Comparison of ENCODE assay signal across 7 cellular contexts in the genomic region with DNA sequence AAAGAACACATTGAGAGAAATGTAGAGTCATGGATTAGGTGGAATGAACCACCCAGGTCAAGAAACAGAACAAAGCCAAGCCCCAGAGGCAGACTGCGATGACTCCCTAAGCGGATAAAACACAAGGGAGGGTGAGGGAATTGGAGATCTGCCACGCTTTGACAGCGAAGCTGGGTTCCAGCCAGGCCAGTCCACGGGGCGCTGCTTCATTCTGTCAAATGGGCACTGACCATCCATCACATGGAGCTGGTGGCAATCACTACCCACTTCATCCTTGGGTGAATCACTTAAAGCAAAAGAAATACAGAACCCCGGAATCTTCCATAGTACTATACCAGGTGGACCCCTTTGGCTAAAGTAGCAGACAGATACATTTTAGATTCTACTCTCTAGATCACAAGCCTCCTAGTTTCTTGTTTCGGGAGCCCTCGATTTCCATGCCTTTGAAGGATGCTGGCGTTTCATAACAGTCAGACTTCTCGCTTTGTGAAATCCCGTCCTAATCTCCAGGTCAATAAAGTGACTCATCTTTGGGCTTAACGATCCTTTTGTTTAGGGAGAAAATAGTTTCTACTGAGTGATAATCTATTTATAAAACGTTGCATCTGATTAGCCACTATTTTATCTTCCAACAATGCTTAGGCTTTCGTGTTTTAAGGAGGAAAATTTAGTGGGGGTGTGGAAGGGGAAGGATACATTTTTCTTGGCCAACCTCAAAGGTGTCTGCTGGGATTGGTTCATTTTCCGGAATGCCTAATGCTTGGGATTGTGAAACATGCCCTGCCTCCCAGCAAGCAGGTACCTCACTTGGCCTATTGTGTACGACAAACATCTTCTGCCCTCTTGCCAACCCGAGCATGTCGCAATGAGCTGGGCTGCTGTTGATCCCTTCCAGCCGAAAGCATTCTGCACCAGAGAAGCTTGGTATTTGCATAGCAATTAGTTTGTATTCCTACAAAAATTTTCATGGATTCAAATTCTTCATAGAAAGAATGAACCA. TPM values are rescaled to one million over a fixed set of nuclear protein-coding genes. Genes with fewer than 3 reads are reported as not detected.
DNase-seq lines count a peak whose midpoint lies in the region; ATAC-seq and TF ChIP-seq lines count a peak whose summit lies in the region.

No MANE protein-coding gene starts in this region.

- peaks cover 8 to 32% of the 10 kb centered on the region in 2 donors for H3K4me1 ChIP-seq in adrenal gland (replicated peaks in 1 of 2)

- no peaks in the 10 kb centered on the region for H3K27me3 ChIP-seq in adrenal gland

- no peak for TF ChIP-seq POLR2A in adrenal gland (IDR thresholded peaks at IDR 0.05)

- H3K4me3 ChIP-seq in adrenal gland: no peak overlapping the region

- DNase-seq in M059J (ENCODE audit: low read depth) (peak; percentile 20), adrenal gland (peak in 6 of 7 donors; percentile 33 to 69 (median 52)), hypothalamus (lab: John Stamatoyannopoulos, UW) (peak in 35 of 51 donors; percentile 30 to 86 (median 63)), superior temporal gyrus (ENCODE audit: extremely low spot score) (peak; percentile 95)
- no peak for DNase-seq in activated CD4-positive, alpha-beta T cell treated with anti-CD3 and anti-CD28 coated beads, Interleukin-2, amount 50 U/mL, for 1 hour

- H3K36me3 ChIP-seq in adrenal gland (replicated peaks in 1 of 2): no peaks in the 10 kb centered on the region

- ATAC-seq in HG03280 (IDR thresholded peaks at IDR 0.05; ENCODE audit: unreplicated experiment): no peak
- no peak for ATAC-seq in HG03442 (IDR thresholded peaks at IDR 0.05; ENCODE audit: unreplicated experiment)

- no peak for TF ChIP-seq CTCF in adrenal gland (IDR thresholded peaks at IDR 0.05)

- intact Hi-C loops in adrenal gland (cut with DNase I): no loop called here

- WGBS in adrenal gland, 4 donors: 57 to 64% (median 60%) methylated on average over 20 of the region's 20 CpGs

- H3K27ac ChIP-seq in adrenal gland: peak overlapping the region in 2 of 5 donors; percentile 78 to 86

- peaks cover 0 to 6% (median 0%) of the 10 kb centered on the region in 3 donors for H3K9me3 ChIP-seq in adrenal gland (replicated peaks in 1 of 3)

RNA-seq across cellular contexts. Expression of gene HDAC4, which starts 44.1 kb away (rescaled TPM):
- total RNA-seq in M059J (2014; rRNA removed; shearing (Covaris generic)): 3.9 and 6.4 TPM in 2 replicates
- total RNA-seq in adrenal gland: 10 to 100 TPM; 21.3 to 88.9 (median 41.2) TPM
- 10 to 100 TPM in 1 of 3 donors, 1 to 10 TPM in 2; 8.3 to 22.5 (median 8.7) TPM for polyA plus RNA-seq in adrenal gland
